ENCODE assay signal across 20 cellular contexts in the genomic region with DNA sequence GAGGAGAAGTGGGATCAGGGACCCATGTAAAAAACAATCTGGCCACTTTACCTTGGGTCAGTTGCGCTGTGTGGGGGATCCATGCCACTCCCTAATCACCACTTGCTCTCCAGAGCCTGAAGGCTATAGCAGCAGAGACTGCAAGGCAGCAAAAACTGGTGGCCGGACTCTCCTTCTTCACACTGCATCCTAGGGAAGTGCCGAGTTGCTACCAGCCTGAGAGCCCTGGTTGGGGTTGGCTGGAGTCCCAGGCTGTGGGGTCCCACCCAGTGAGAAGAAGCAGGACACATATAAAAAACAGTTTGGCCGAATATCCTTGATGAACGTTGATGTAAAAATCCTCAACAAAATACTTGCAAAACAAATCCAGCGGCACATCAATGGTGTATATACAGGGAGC.
"Had no signal": no experiment of that assay in that cellular context is flagged by ENCODE, and none has a peak within 500 bp of the region (broad histone marks: within the 10 kb centered on the region; RNA-seq: fewer than 3 reads in every experiment).

No MANE protein-coding gene starts in this region.

- H3K36me3 ChIP-seq: pancreas, thyroid gland, upper lobe of left lung, uterus had no signal

- H3K27me3 ChIP-seq: dorsolateral prefrontal cortex, hepatocyte, pancreas, thyroid gland, upper lobe of left lung, uterus had no signal

- H3K4me3 ChIP-seq: dorsolateral prefrontal cortex, hepatocyte, mucosa of descending colon, pancreas, psoas muscle, skin epidermis, thyroid gland, upper lobe of left lung, uterus had no signal

- H3K27ac ChIP-seq: hepatocyte, pancreas, psoas muscle, skin epidermis, thyroid gland, upper lobe of left lung, uterus had no signal

- H2AFZ ChIP-seq: hepatocyte had no signal

- H3K79me2 ChIP-seq: hepatocyte had no signal

- H3K9me3 ChIP-seq: mucosa of descending colon, pancreas, thyroid gland, upper lobe of left lung, uterus had no signal

- H3K4me2 ChIP-seq: hepatocyte had no signal

- DNase-seq: cortex of kidney; dorsolateral prefrontal cortex; effector CD8-positive, alpha-beta T cell; foreskin melanocyte; left colon; mucosa of descending colon; naive thymus-derived CD8-positive, alpha-beta T cell; nucleus accumbens; psoas muscle; retina; stimulated activated CD4-positive, alpha-beta T cell treated with anti-CD3 and anti-CD28 coated beads, Interleukin-2, amount 100 ng/mL, for 24 hours; stimulated activated CD4-positive, alpha-beta T cell treated with anti-CD3 and anti-CD28 coated beads, Interleukin-4, amount 100 ng/mL, for 4 hours; stimulated activated naive CD4-positive, alpha-beta T cell; thyroid gland; upper lobe of left lung; uterus had no signal

- ATAC-seq: left colon; mucosa of descending colon; naive thymus-derived CD8-positive, alpha-beta T cell; pancreas; psoas muscle; sciatic nerve had no signal

- H3K4me1 ChIP-seq: pancreas, psoas muscle, upper lobe of left lung, uterus had no signal
